ENCODE assay signal across 7 cellular contexts in genomic region chr1:213032651-213033050, GRCh38.
"Had no signal": no experiment of that assay in that cellular context is flagged by ENCODE, and none has a peak within 500 bp of the region (broad histone marks: within the 10 kb centered on the region; RNA-seq: fewer than 3 reads in every experiment).

No MANE protein-coding gene starts in this region.

- DNase-seq: H9, HCEC 1CT, IMR-90 had no signal

- H2AFZ ChIP-seq: GM23338 had no signal

- H3K4me2 ChIP-seq: GM23338 had no signal

- FAIRE-seq: H1, H54, HTR-8/SVneo had no signal

- ATAC-seq: GM23338 had no signal

- H3K4me3 ChIP-seq: GM23338 had no signal
